In genomic region chr13:35930665-35931631, GRCh38 we compare ENCODE assay signal across 13 cellular contexts.
DNase-seq lines count a peak whose midpoint lies in the region; ATAC-seq lines count a peak whose summit lies in the region.
"Had no signal": no experiment of that assay in that cellular context is flagged by ENCODE, and none has a peak within 500 bp of the region (broad histone marks: within the 10 kb centered on the region; RNA-seq: fewer than 3 reads in every experiment).

No MANE protein-coding gene starts in this region.

- DNase-seq in fibroblast of peridontal ligament (ENCODE audit: extremely low read depth) (peak; percentile 36), NCI-H82 (lab: John Stamatoyannopoulos, UW) (no peak), T-helper 2 cell (no peak)
- no peak for DNase-seq in stimulated activated CD4-positive, alpha-beta T cell treated with anti-CD3 and anti-CD28 coated beads, Interleukin-1b, Interleukin-23, amount 100 ng/mL, for 48 hours
- DNase-seq: activated gamma-delta T cell; CD8-positive, alpha-beta T cell; lower lobe of right lung; NCI-H69 had no signal

- peak; percentile 89 for ATAC-seq in GM18858 (IDR thresholded peaks at IDR 0.05; ENCODE audit: unreplicated experiment)
- ATAC-seq in GM21576 (IDR thresholded peaks at IDR 0.05; ENCODE audit: unreplicated experiment): peak; percentile 63
- peak; percentile 96 for ATAC-seq in HG03378 (IDR thresholded peaks at IDR 0.05; ENCODE audit: unreplicated experiment)
- ATAC-seq in GM21381 (IDR thresholded peaks at IDR 0.05; ENCODE audit: unreplicated experiment): no peak
- ATAC-seq: CD8-positive, alpha-beta T cell; lower lobe of right lung; SK-N-SH treated with all-trans-retinoic acid at 6 μM for 48 hours had no signal
